Comparison of ENCODE assay signal across 21 cellular contexts in genomic region chr5:154801083-154801482, GRCh38. TPM values are rescaled to one million over a fixed set of nuclear protein-coding genes. Genes with fewer than 3 reads are reported as not detected.
DNase-seq lines count a peak whose midpoint lies in the region; ATAC-seq and TF ChIP-seq lines count a peak whose summit lies in the region.
"Had no signal": no experiment of that assay in that cellular context is flagged by ENCODE, and none has a peak within 500 bp of the region (broad histone marks: within the 10 kb centered on the region; RNA-seq: fewer than 3 reads in every experiment).

No MANE protein-coding gene starts in this region.

- H3K9me3 Mint-ChIP-seq in activated T-helper 17 cell treated with anti-CD3 and anti-CD28 coated beads, Interleukin-2, amount 50 U/mL, for 72 hours: no peaks in the 10 kb centered on the region
- H3K9me3 Mint-ChIP-seq: stimulated activated memory B cell treated with anti-CD40 and anti-IgM and Interleukin-4, amounts not matched to agents 10 μg/mL and 1 μg/mL and 100 μg/mL, for 72 hours had no signal

- TF ChIP-seq CTCF in cardiac muscle cell (IDR thresholded peaks at IDR 0.05; ENCODE audit: low read depth, low read length) (no peak), fibroblast of mammary gland (conservative IDR thresholded peaks at IDR 0.05; ENCODE audit: control insufficient read depth, insufficient read depth, low read depth, low read length) (no peak), thyroid gland (IDR thresholded peaks at IDR 0.05) (no peak), RWPE1 (conservative IDR thresholded peaks at IDR 0.05; ENCODE audit: low read depth) (no peak)

- WGBS in thyroid gland, 2 donors: 50 to 57% methylated on average over 3 of the region's 3 CpGs

- no peak for ATAC-seq in Right ventricle myocardium superior (ENCODE audit: poor library complexity)
- ATAC-seq in activated T-helper 17 cell treated with anti-CD3 and anti-CD28 coated beads, Interleukin-2, amount 50 U/mL, for 72 hours (replicated peaks): peak; percentile 58
- no peak for ATAC-seq in GM18870 (IDR thresholded peaks at IDR 0.05; ENCODE audit: unreplicated experiment)
- ATAC-seq: SK-N-SH treated with all-trans-retinoic acid at 6 μM for 48 hours; stimulated activated memory B cell treated with anti-CD40 and anti-IgM and Interleukin-4, amounts not matched to agents 10 μg/mL and 1 μg/mL and 100 μg/mL, for 72 hours; upper lobe of right lung had no signal

- no peak for DNase-seq in cardiac muscle cell (ENCODE audit: low read depth in 1 of 2, low spot score in 1 of 2)
- no peak for DNase-seq in Right ventricle myocardium superior
- DNase-seq in fibroblast of mammary gland (ENCODE audit: low read depth): peak; percentile 53
- DNase-seq in thyroid gland: no peak
- no peak for DNase-seq in RWPE1 (ENCODE audit: low spot score)
- DNase-seq in DMS153 (lab: John Stamatoyannopoulos, UW): no peak
- DNase-seq: activated naive CD4-positive, alpha-beta T cell; Calu3; GF-D8; glutamatergic neuron; midbrain; NCI-H2081 treated with DMSO at 0.1 percent for 48 hours; NCI-H524 treated with DMSO at 0.1 percent for 48 hours; upper lobe of right lung had no signal

- intact Hi-C loops in Right ventricle myocardium superior (cut with DNase I): no loop called here
- intact Hi-C loops in thyroid gland (cut with DNase I): no loop called here

- H3K9me3 ChIP-seq in cardiac muscle cell (ENCODE audit: low read depth) (no peaks in the 10 kb centered on the region), thyroid gland (no peaks in the 10 kb centered on the region)
- H3K9me3 ChIP-seq: neutrophil, upper lobe of right lung had no signal

- TF ChIP-seq POLR2A in thyroid gland (IDR thresholded peaks at IDR 0.05): no peak

- CTCF ChIA-PET in RWPE1 (lab: Yijun Ruan, JAX): interaction anchor here (0.6 to 0.9 kb wide), 2 partner anchors 84 to 151 kb away, joined by 3 read pairs; no protein-coding TSS in a partner anchor

- H3K36me3 ChIP-seq in cardiac muscle cell: peaks cover 78% of the 10 kb centered on the region
- peaks cover 72 to 73% of the 10 kb centered on the region in 2 donors for H3K36me3 ChIP-seq in thyroid gland

- POLR2A ChIA-PET in RWPE1 (lab: Yijun Ruan, JAX; ENCODE audit: low non-redundant PET): no interaction called here

- H3K4me1 Mint-ChIP-seq in activated T-helper 17 cell treated with anti-CD3 and anti-CD28 coated beads, Interleukin-2, amount 50 U/mL, for 72 hours: no peaks in the 10 kb centered on the region
- H3K4me1 Mint-ChIP-seq: stimulated activated memory B cell treated with anti-CD40 and anti-IgM and Interleukin-4, amounts not matched to agents 10 μg/mL and 1 μg/mL and 100 μg/mL, for 72 hours had no signal

- peaks cover 100% of the 10 kb centered on the region for H3K36me3 Mint-ChIP-seq in activated T-helper 17 cell treated with anti-CD3 and anti-CD28 coated beads, Interleukin-2, amount 50 U/mL, for 72 hours (ENCODE audit: low read depth)

- no peak overlapping the region for H3K4me3 Mint-ChIP-seq in activated T-helper 17 cell treated with anti-CD3 and anti-CD28 coated beads, Interleukin-2, amount 50 U/mL, for 72 hours
- H3K4me3 Mint-ChIP-seq: stimulated activated memory B cell treated with anti-CD40 and anti-IgM and Interleukin-4, amounts not matched to agents 10 μg/mL and 1 μg/mL and 100 μg/mL, for 72 hours had no signal

- H3K27me3 ChIP-seq in cardiac muscle cell (no peaks in the 10 kb centered on the region), thyroid gland (no peaks in the 10 kb centered on the region)
- H3K27me3 ChIP-seq: neutrophil, upper lobe of right lung had no signal

- H3K4me1 ChIP-seq in cardiac muscle cell (ENCODE audit: low read depth) (peaks cover 6% of the 10 kb centered on the region), thyroid gland (peaks cover 5 to 11% of the 10 kb centered on the region in 2 donors)
- H3K4me1 ChIP-seq: upper lobe of right lung had no signal

- no peak overlapping the region for H3K27ac Mint-ChIP-seq in activated T-helper 17 cell treated with anti-CD3 and anti-CD28 coated beads, Interleukin-2, amount 50 U/mL, for 72 hours

- H3K4me3 ChIP-seq in cardiac muscle cell (no peak overlapping the region), fibroblast of mammary gland (ENCODE audit: control insufficient read depth, low read depth, low read length) (no peak overlapping the region), thyroid gland (replicated peaks in 1 of 3) (no peak overlapping the region)
- H3K4me3 ChIP-seq: skin epidermis, upper lobe of right lung had no signal

- H3K27ac ChIP-seq in cardiac muscle cell: peak overlapping the region; percentile 87
- H3K27ac ChIP-seq in thyroid gland: peak overlapping the region in 2 of 3 donors; percentile 7 to 48
- H3K27ac ChIP-seq in RWPE1: no peak overlapping the region
- H3K27ac ChIP-seq: neutrophil, upper lobe of right lung had no signal

- no peaks in the 10 kb centered on the region for H3K27me3 Mint-ChIP-seq in activated T-helper 17 cell treated with anti-CD3 and anti-CD28 coated beads, Interleukin-2, amount 50 U/mL, for 72 hours
- H3K27me3 Mint-ChIP-seq: stimulated activated memory B cell treated with anti-CD40 and anti-IgM and Interleukin-4, amounts not matched to agents 10 μg/mL and 1 μg/mL and 100 μg/mL, for 72 hours had no signal

RNA-seq across cellular contexts. Expression of gene LARP1, which starts 45.9 kb away (rescaled TPM):
- total RNA-seq in cardiac muscle cell (70.6 and 97.8 TPM in 2 replicates), Right ventricle myocardium superior (151 TPM), thyroid gland (100 to 1,000 TPM; 109 to 192 (median 133) TPM)
- polyA plus RNA-seq in cardiac muscle cell: 40.7 and 57.6 TPM in 2 replicates
- total RNA-seq in activated T-helper 17 cell treated with anti-CD3 and anti-CD28 coated beads, Interleukin-2, amount 50 U/mL, for 72 hours: 100 to 1,000 TPM; 121 to 242 TPM

RNA-seq across cellular contexts. Expression of gene FAXDC2, which starts 49.3 kb away (rescaled TPM):
- 22.4 and 39.4 TPM in 2 replicates for total RNA-seq in cardiac muscle cell
- 25.1 and 45.3 TPM in 2 replicates for polyA plus RNA-seq in cardiac muscle cell
- total RNA-seq in Right ventricle myocardium superior: 24.1 TPM
- not detected for total RNA-seq in activated T-helper 17 cell treated with anti-CD3 and anti-CD28 coated beads, Interleukin-2, amount 50 U/mL, for 72 hours
- total RNA-seq in thyroid gland: 100 to 1,000 TPM in 1 of 4 donors, 10 to 100 TPM in 3; 47.0 to 148 (median 52.9) TPM
- total RNA-seq: activated CD8-positive, alpha-beta memory T cell treated with anti-CD3 and anti-CD28 coated beads for 36 hours; Calu3 had no signal

RNA-seq across cellular contexts. Expression of gene CNOT8, which starts 57.3 kb away (rescaled TPM):
- total RNA-seq in cardiac muscle cell: 45.2 and 55.7 TPM in 2 replicates
- 37.2 and 45.6 TPM in 2 replicates for polyA plus RNA-seq in cardiac muscle cell
- 26.8 TPM for total RNA-seq in Right ventricle myocardium superior
- 100 to 1,000 TPM in 1 of 2 donors, 10 to 100 TPM in 1; 87.4 to 173 TPM for total RNA-seq in activated T-helper 17 cell treated with anti-CD3 and anti-CD28 coated beads, Interleukin-2, amount 50 U/mL, for 72 hours
- total RNA-seq in thyroid gland: 100 to 1,000 TPM in 1 of 4 donors, 10 to 100 TPM in 3; 70.3 to 123 (median 88.6) TPM

Comparison
In these comparisons a context has a peak if more than half of its experiments do, and no peak if none do; other contexts are left out.
1. RNA of gene FAXDC2, which starts 49.3 kb away (total RNA-seq): 47.0 to 148 TPM in thyroid gland, 22.4 to 39.4 TPM in cardiac muscle cell and 24.1 TPM in Right ventricle myocardium superior (single experiment); not detected in activated T-helper 17 cell treated with anti-CD3 and anti-CD28 coated beads, Interleukin-2, amount 50 U/mL, for 72 hours; every median in the first group is over 10 times any median in the second.